Comparison of ENCODE assay signal across 18 cellular contexts in the genomic region with DNA sequence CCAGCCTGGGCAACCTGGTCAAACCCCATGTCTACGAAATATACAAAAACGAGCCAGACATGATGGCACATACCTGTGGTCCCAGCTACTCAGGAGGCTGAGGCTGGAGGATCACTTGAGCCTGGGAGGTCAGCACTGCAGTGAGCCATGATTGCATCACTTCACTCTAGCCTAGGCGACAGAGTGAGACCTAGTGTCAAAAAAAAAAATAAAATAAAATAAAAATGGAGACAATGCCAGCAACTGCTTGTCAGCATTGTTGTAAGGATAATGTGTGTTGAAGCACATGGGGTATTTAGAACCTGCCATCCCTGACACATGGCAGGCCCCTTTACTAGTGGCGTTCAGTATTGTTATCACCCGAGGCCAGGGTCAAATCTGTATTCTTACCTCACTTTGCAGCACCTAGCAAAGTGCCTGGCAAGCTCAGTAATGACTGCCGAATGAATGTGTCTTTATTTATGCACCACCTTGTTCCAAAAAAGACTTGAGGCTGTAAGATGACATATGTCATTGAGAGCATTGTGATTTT. TPM values are rescaled to one million over a fixed set of nuclear protein-coding genes. Genes with fewer than 3 reads are reported as not detected.
A peak's percentile ranks its signal among the peaks of the same experiment; 100 is the strongest.
DNase-seq lines count a peak whose midpoint lies in the region; ATAC-seq, FAIRE-seq and TF ChIP-seq lines count a peak whose summit lies in the region.
"Had no signal": no experiment of that assay in that cellular context is flagged by ENCODE, and none has a peak within 500 bp of the region (broad histone marks: within the 10 kb centered on the region; RNA-seq: fewer than 3 reads in every experiment).

No MANE protein-coding gene starts in this region.

- peaks cover 10% of the 10 kb centered on the region for H3K9me3 Mint-ChIP-seq in WTC11

- no peak for TF ChIP-seq RAD21 in HepG2 (CRISPR knock-in tag; IDR thresholded peaks at IDR 0.05)

- POLR2A ChIA-PET in HepG2 (lab: Yijun Ruan, JAX): no interaction called here
- POLR2A ChIA-PET in WTC11 (lab: Charles Lee): no interaction called here

- whole genome bisulfite sequencing in HepG2 (ENCODE audit: low lambda C conversion rate): 43% methylated on average over 6 of the region's 6 CpGs
- 80% methylated on average over 4 of the region's 6 CpGs for WGBS in right lobe of liver (ENCODE audit: insufficient coverage, low coverage, low lambda C conversion rate, missing lambda C conversion rate)

- intact Hi-C loops in HepG2 (cut with micrococcal nuclease; ENCODE audit: unreplicated experiment) (loop anchor here (10.0 kb wide), 2 partner anchors 59 to 239 kb away; a partner anchor contains a TSS), right lobe of liver (cut with DNase I) (no loop called here), left ventricle myocardium inferior (cut with micrococcal nuclease) (no loop called here)

- TF ChIP-seq CTCF in HepG2 (CRISPR knock-in tag; IDR thresholded peaks at IDR 0.05) (no peak), right lobe of liver (IDR thresholded peaks at IDR 0.05) (no peak), WTC11 (IDR thresholded peaks at IDR 0.05) (no peak), left ventricle myocardium inferior (IDR thresholded peaks at IDR 0.05; ENCODE audit: borderline replicate concordance) (no peak)

- TF ChIP-seq EP300 in HepG2 (IDR thresholded peaks at IDR 0.05; ENCODE audit: low read depth in 2 of 2, low read length in 2 of 2) (no peak), HepG2 (CRISPR knock-in tag; IDR thresholded peaks at IDR 0.05; ENCODE audit: borderline replicate concordance) (no peak)

- FAIRE-seq in HepG2 (lab: Jason Lieb, UNC): no peak
- FAIRE-seq: endometrium, frontal cortex had no signal

- H4K20me1 ChIP-seq in HepG2 (ENCODE audit: insufficient read depth, low read length): no peaks in the 10 kb centered on the region

- peak overlapping the region; percentile 54 for H3K4me2 ChIP-seq in HepG2 (ENCODE audit: low read depth, low read length)

- H3K4me3 ChIP-seq in HepG2 (replicated peaks in 1 of 3; ENCODE audit: insufficient read depth in 1 of 3, low read depth in 2 of 3, low read length in 3 of 3) (no peak overlapping the region), right lobe of liver (no peak overlapping the region), left ventricle myocardium inferior (no peak overlapping the region)
- H3K4me3 ChIP-seq: cardiac muscle cell had no signal

- H2AFZ ChIP-seq in HepG2 (ENCODE audit: low read length): no peak overlapping the region

- H3K27me3 Mint-ChIP-seq in WTC11 (ENCODE audit: low read depth): no peaks in the 10 kb centered on the region; the same call in 1 of the 2 replicates

- H3K36me3 ChIP-seq in HepG2 (replicated peaks in 1 of 2; ENCODE audit: control insufficient read depth in 1 of 2, insufficient read depth in 2 of 2, low read length in 2 of 2) (no peaks in the 10 kb centered on the region), right lobe of liver (no peaks in the 10 kb centered on the region), left ventricle myocardium inferior (no peaks in the 10 kb centered on the region)
- H3K36me3 ChIP-seq: cardiac muscle cell, spleen had no signal

- CTCF ChIA-PET in HepG2 (lab: Yijun Ruan, JAX; ENCODE audit: low intra/inter-chr PET ratio, low total read pairs) (no interaction called here), WTC11 (lab: Charles Lee) (no interaction called here)

- no peak overlapping the region for H3K4me3 Mint-ChIP-seq in WTC11

- DNase-seq in HepG2 (ENCODE audit: low spot score): no peak
- DNase-seq in right lobe of liver: no peak
- DNase-seq in WTC11 (ENCODE audit: low spot score): no peak
- DNase-seq in left ventricle myocardium inferior: no peak
- DNase-seq in SHP77 treated with DMSO at 0.1 percent for 48 hours (lab: John Stamatoyannopoulos, UW): no peak
- no peak for DNase-seq in pons (ENCODE audit: low spot score)
- DNase-seq: activated CD4-positive, alpha-beta T cell treated with anti-CD3 and anti-CD28 coated beads, Interleukin-2, amount 50 U/mL, for 1 hour; DMS79 treated with DMSO at 0.1 percent for 48 hours; NCI-H187; NCI-H510A; occipital lobe had no signal

- in situ Hi-C loops in HepG2 (cut with HindIII; ENCODE audit: extremely low pct_ligation_motif_present, low pct_unique_long_range_greater_than_20kb): no loop called here

- peak overlapping the region; percentile 51; the same call in 1 of the 2 replicates for H3K27ac Mint-ChIP-seq in WTC11

- TF ChIP-seq POLR2A in HepG2 (IDR thresholded peaks at IDR 0.05; ENCODE audit: insufficient read depth in 1 of 2, low read depth in 2 of 2, low read length in 2 of 2) (no peak), right lobe of liver (IDR thresholded peaks at IDR 0.05) (no peak)

- no peak for ATAC-seq in HepG2
- no peak for ATAC-seq in right lobe of liver
- ATAC-seq in WTC11: no peak
- ATAC-seq in GM19023 (IDR thresholded peaks at IDR 0.05; ENCODE audit: unreplicated experiment): no peak
- ATAC-seq in HG03432 (IDR thresholded peaks at IDR 0.05; ENCODE audit: unreplicated experiment): no peak

- H3K36me3 Mint-ChIP-seq in WTC11: no peaks in the 10 kb centered on the region

- H3K9me3 ChIP-seq in HepG2 (ENCODE audit: low read length) (no peaks in the 10 kb centered on the region), right lobe of liver (no peaks in the 10 kb centered on the region), left ventricle myocardium inferior (replicated peaks) (no peaks in the 10 kb centered on the region)
- H3K9me3 ChIP-seq: spleen had no signal

- H3K79me2 ChIP-seq in HepG2 (ENCODE audit: insufficient read depth, low read length): no peaks in the 10 kb centered on the region

- BruUV-seq in HepG2 (replicated peaks; lab: Mats Ljungman, UMichigan): no TSS peak

- H3K4me1 Mint-ChIP-seq in WTC11: peaks cover 24% of the 10 kb centered on the region

- H3K27ac ChIP-seq in HepG2 (ENCODE audit: extremely low read length, insufficient read depth, low read length) (no peak overlapping the region), right lobe of liver (no peak overlapping the region), left ventricle myocardium inferior (replicated peaks) (peak overlapping the region; percentile 12)

- H3K4me1 ChIP-seq in HepG2 (ENCODE audit: insufficient read depth, low read length) (peaks cover 87% of the 10 kb centered on the region), right lobe of liver (peaks cover 0 to 14% (median 3%) of the 10 kb centered on the region in 4 donors), left ventricle myocardium inferior (peaks cover 23% of the 10 kb centered on the region)

- peaks cover 0 to 9% of the 10 kb centered on the region in 2 experiments; a peak in 2 of 5 replicates for H3K27me3 ChIP-seq in HepG2 (ENCODE audit: control insufficient read depth in 1 of 2, insufficient read depth in 2 of 2, low read length in 2 of 2)
- no peaks in the 10 kb centered on the region for H3K27me3 ChIP-seq in right lobe of liver
- H3K27me3 ChIP-seq in left ventricle myocardium inferior (ENCODE audit: low read depth): no peaks in the 10 kb centered on the region
- H3K27me3 ChIP-seq: cardiac muscle cell, spleen had no signal

- H3K9ac ChIP-seq in HepG2 (ENCODE audit: insufficient read depth, low read depth, low read length): no peak overlapping the region

RNA-seq across cellular contexts. Expression of a gene that starts 32.4 kb away (rescaled TPM):
- 0.14 and 0.29 TPM in 2 replicates for total RNA-seq in HepG2 (2016; rRNA removed; fragmentation: Illumina TruSeq; extraction: Trizol)
- not detected in 2 replicates for total RNA-seq in HepG2 (2016; cell fraction: cytosol; rRNA removed; fragmentation: Illumina TruSeq; extraction: Trizol; ENCODE audit: low read depth)
- 0.09 and 0.28 TPM in 2 replicates for total RNA-seq in HepG2 (2016; cell fraction: insoluble cytoplasmic fraction; rRNA removed; fragmentation: Illumina TruSeq; extraction: Trizol)
- total RNA-seq in HepG2 (2016; cell fraction: membrane; rRNA removed; fragmentation: Illumina TruSeq; extraction: Trizol): 0.03 and 0.12 TPM in 2 replicates
- 0.28 and 0.37 TPM in 2 replicates for total RNA-seq in HepG2 (2016; cell fraction: nucleus; rRNA removed; fragmentation: Illumina TruSeq; extraction: Trizol)
- polyA plus RNA-seq in HepG2 (2011; rRNA removed): 0.01 and 0.07 TPM in 2 replicates
- polyA plus RNA-seq in HepG2 (2011; cell fraction: cytosol; rRNA removed): 0.01 TPM in 1 of 2 replicates, not detected in the other
- 0.11 and 0.16 TPM in 2 replicates for polyA plus RNA-seq in HepG2 (2011; cell fraction: nucleus; rRNA removed)
- polyA plus RNA-seq in HepG2 (2012): 0.05 and 0.12 TPM in 2 replicates
- polyA plus RNA-seq in HepG2 (2016; cell fraction: cytosol; fragmentation: Illumina TruSeq; extraction: Trizol; ENCODE audit: low read depth): 0.03 TPM in 1 of 2 replicates, not detected in the other
- 0.05 and 0.12 TPM in 2 replicates for polyA plus RNA-seq in HepG2 (2016; cell fraction: insoluble cytoplasmic fraction; fragmentation: Illumina TruSeq; extraction: Trizol; ENCODE audit: low read depth)
- 0.05 and 0.07 TPM in 2 replicates for polyA plus RNA-seq in HepG2 (2016; cell fraction: membrane; fragmentation: Illumina TruSeq; extraction: Trizol; ENCODE audit: low read depth)
- 0.37 and 0.41 TPM in 2 replicates for polyA plus RNA-seq in HepG2 (2016; cell fraction: nucleus; fragmentation: Illumina TruSeq; extraction: Trizol; ENCODE audit: insufficient read depth, low read depth)
- 0.05 and 0.50 TPM in 2 replicates for polyA minus RNA-seq in HepG2 (2011; rRNA and poly(A)+ RNA removed; ENCODE audit: low replicate concordance)
- not detected in 2 replicates for polyA minus RNA-seq in HepG2 (2011; cell fraction: cytosol; rRNA and poly(A)+ RNA removed)
- polyA minus RNA-seq in HepG2 (2011; cell fraction: nucleus; rRNA and poly(A)+ RNA removed): 0.12 and 0.13 TPM in 2 replicates
- total RNA-seq in right lobe of liver: not detected
- 1.8 to 3.5 TPM (median 2.4 TPM) in 3 replicates for total RNA-seq in WTC11 (2021)
- not detected for total RNA-seq in left ventricle myocardium inferior
- total RNA-seq: mesenteric fat pad had no signal

RNA-seq across cellular contexts. Expression of a gene that starts 55.2 kb away (rescaled TPM):
- 38.5 and 46.1 TPM in 2 replicates for total RNA-seq in HepG2 (2016; rRNA removed; fragmentation: Illumina TruSeq; extraction: Trizol)
- 27.5 and 31.8 TPM in 2 replicates for total RNA-seq in HepG2 (2016; cell fraction: cytosol; rRNA removed; fragmentation: Illumina TruSeq; extraction: Trizol; ENCODE audit: low read depth)
- total RNA-seq in HepG2 (2016; cell fraction: insoluble cytoplasmic fraction; rRNA removed; fragmentation: Illumina TruSeq; extraction: Trizol): 37.6 and 46.6 TPM in 2 replicates
- total RNA-seq in HepG2 (2016; cell fraction: membrane; rRNA removed; fragmentation: Illumina TruSeq; extraction: Trizol): 52.4 and 62.5 TPM in 2 replicates
- 36.3 and 39.1 TPM in 2 replicates for total RNA-seq in HepG2 (2016; cell fraction: nucleus; rRNA removed; fragmentation: Illumina TruSeq; extraction: Trizol)
- polyA plus RNA-seq in HepG2 (2011; rRNA removed): 12.4 and 14.5 TPM in 2 replicates
- 6.8 and 8.8 TPM in 2 replicates for polyA plus RNA-seq in HepG2 (2011; cell fraction: cytosol; rRNA removed)
- polyA plus RNA-seq in HepG2 (2011; cell fraction: nucleus; rRNA removed): 5.9 and 6.5 TPM in 2 replicates
- polyA plus RNA-seq in HepG2 (2012): 19.9 and 21.4 TPM in 2 replicates
- polyA plus RNA-seq in HepG2 (2016; cell fraction: cytosol; fragmentation: Illumina TruSeq; extraction: Trizol; ENCODE audit: low read depth): 22.1 and 23.5 TPM in 2 replicates
- polyA plus RNA-seq in HepG2 (2016; cell fraction: insoluble cytoplasmic fraction; fragmentation: Illumina TruSeq; extraction: Trizol; ENCODE audit: low read depth): 42.0 and 44.1 TPM in 2 replicates
- 36.4 and 38.7 TPM in 2 replicates for polyA plus RNA-seq in HepG2 (2016; cell fraction: membrane; fragmentation: Illumina TruSeq; extraction: Trizol; ENCODE audit: low read depth)
- 28.7 and 36.9 TPM in 2 replicates for polyA plus RNA-seq in HepG2 (2016; cell fraction: nucleus; fragmentation: Illumina TruSeq; extraction: Trizol; ENCODE audit: insufficient read depth, low read depth)
- 17.6 and 26.8 TPM in 2 replicates for polyA minus RNA-seq in HepG2 (2011; rRNA and poly(A)+ RNA removed; ENCODE audit: low replicate concordance)
- 11.6 and 11.7 TPM in 2 replicates for polyA minus RNA-seq in HepG2 (2011; cell fraction: cytosol; rRNA and poly(A)+ RNA removed)
- 30.8 and 31.4 TPM in 2 replicates for polyA minus RNA-seq in HepG2 (2011; cell fraction: nucleus; rRNA and poly(A)+ RNA removed)
- total RNA-seq in right lobe of liver: 10 to 100 TPM in 1 of 6 experiments, 1 to 10 TPM in 5; 5.3 to 10.2 (median 8.3) TPM
- 90.9 to 102 TPM (median 96.3 TPM) in 3 replicates for total RNA-seq in WTC11 (2021)
- total RNA-seq in left ventricle myocardium inferior: 26.4 TPM
